14 cellular contexts compared by ENCODE assay signal in the genomic region with DNA sequence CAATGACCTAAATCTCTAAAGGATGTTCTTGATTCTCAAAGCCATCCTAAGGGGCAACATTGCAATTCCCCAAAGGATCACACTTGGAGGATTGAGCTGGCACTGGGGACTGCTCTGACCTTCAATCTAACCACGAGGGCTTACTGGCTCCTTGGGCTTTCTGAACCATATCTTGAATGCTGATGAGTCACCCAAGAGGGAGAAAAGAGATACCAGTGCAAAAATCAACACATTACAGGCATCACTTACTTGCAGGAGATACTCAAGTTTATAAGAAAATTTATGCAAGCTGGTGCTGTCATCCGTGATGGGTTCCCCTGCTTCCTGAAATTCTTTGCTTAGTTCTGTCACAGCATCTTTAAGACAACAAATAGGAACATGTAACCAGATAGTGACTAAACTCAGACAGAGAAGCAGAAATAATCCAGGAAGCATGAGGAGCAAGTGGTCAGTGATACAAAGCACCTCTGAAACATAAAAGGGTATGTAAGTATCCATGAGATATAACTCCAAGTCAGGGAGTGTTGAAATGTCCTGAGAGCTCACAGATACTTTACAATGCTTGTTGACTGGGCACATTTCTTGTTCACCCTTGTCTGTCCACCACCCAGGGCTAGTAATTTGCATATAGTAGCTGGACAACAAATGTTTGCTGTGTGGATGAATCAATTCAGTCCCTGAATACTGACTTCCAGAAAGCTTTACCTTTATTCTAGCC. TPM values are rescaled to one million over a fixed set of nuclear protein-coding genes. Genes with fewer than 3 reads are reported as not detected.
DNase-seq lines count a peak whose midpoint lies in the region; ATAC-seq and TF ChIP-seq lines count a peak whose summit lies in the region.
"Had no signal": no experiment of that assay in that cellular context is flagged by ENCODE, and none has a peak within 500 bp of the region (broad histone marks: within the 10 kb centered on the region; RNA-seq: fewer than 3 reads in every experiment).

No MANE protein-coding gene starts in this region.

- peak; percentile 71 for ATAC-seq in activated T-helper 17 cell treated with anti-CD3 and anti-CD28 coated beads, Interleukin-2, amount 50 U/mL, for 72 hours (replicated peaks)
- no peak for ATAC-seq in HG02884 (IDR thresholded peaks at IDR 0.05; ENCODE audit: unreplicated experiment)
- ATAC-seq: GM12878 had no signal

- H3K27ac Mint-ChIP-seq in activated T-helper 17 cell treated with anti-CD3 and anti-CD28 coated beads, Interleukin-2, amount 50 U/mL, for 72 hours, result peak overlapping the region; percentile 98

- H3K4me3 Mint-ChIP-seq in activated T-helper 17 cell treated with anti-CD3 and anti-CD28 coated beads, Interleukin-2, amount 50 U/mL, for 72 hours, result peak overlapping the region; percentile 87

- H3K4me3 ChIP-seq in vagina, result no peak overlapping the region
- no peak overlapping the region for H3K4me3 ChIP-seq in BE2C (ENCODE audit: low read depth, low read length)
- H3K4me3 ChIP-seq: GM12878 had no signal

- H3K27me3 ChIP-seq in vagina (no peaks in the 10 kb centered on the region), BE2C (no peaks in the 10 kb centered on the region)

- peak overlapping the region; percentile 15 for H3K27ac ChIP-seq in vagina

- no peak for TF ChIP-seq POLR2A in vagina (IDR thresholded peaks at IDR 0.05)

- H3K36me3 ChIP-seq in vagina (peaks cover 0 to 47% of the 10 kb centered on the region in 2 donors), BE2C (no peaks in the 10 kb centered on the region; the same call in 1 of the 2 replicates)

- no peaks in the 10 kb centered on the region for H3K27me3 Mint-ChIP-seq in activated T-helper 17 cell treated with anti-CD3 and anti-CD28 coated beads, Interleukin-2, amount 50 U/mL, for 72 hours

- in situ Hi-C loops in GM13977 (cut with MboI; ENCODE audit: low pct_unique_long_range_greater_than_20kb, low sequenced_read_pairs, unreplicated experiment), result no loop called here

- TF ChIP-seq CTCF in vagina (IDR thresholded peaks at IDR 0.05), result no peak
- no peak for TF ChIP-seq CTCF in BE2C (IDR thresholded peaks at IDR 0.05; ENCODE audit: low read depth, low read length)
- no peak for TF ChIP-seq CTCF in GM13977 (IDR thresholded peaks at IDR 0.05; ENCODE audit: extremely low read depth, insufficient read depth, missing control alignments)

- no peaks in the 10 kb centered on the region for H3K9me3 ChIP-seq in vagina
- H3K9me3 ChIP-seq in BE2C, result no peaks in the 10 kb centered on the region
- H3K9me3 ChIP-seq: Caco-2 had no signal

- H3K4me1 ChIP-seq in vagina (peaks cover 61% of the 10 kb centered on the region), BE2C (no peaks in the 10 kb centered on the region)

- H3K4me1 Mint-ChIP-seq in activated T-helper 17 cell treated with anti-CD3 and anti-CD28 coated beads, Interleukin-2, amount 50 U/mL, for 72 hours, result peaks cover 33% of the 10 kb centered on the region

- peaks cover 4% of the 10 kb centered on the region for H3K9me3 Mint-ChIP-seq in activated T-helper 17 cell treated with anti-CD3 and anti-CD28 coated beads, Interleukin-2, amount 50 U/mL, for 72 hours

- peaks cover 88% of the 10 kb centered on the region for H3K36me3 Mint-ChIP-seq in activated T-helper 17 cell treated with anti-CD3 and anti-CD28 coated beads, Interleukin-2, amount 50 U/mL, for 72 hours (ENCODE audit: low read depth)

- peak; percentile 25 for DNase-seq in stimulated activated CD4-positive, alpha-beta T cell treated with anti-CD3 and anti-CD28 coated beads, Interleukin-4, amount 100 ng/mL, for 24 hours
- DNase-seq in stimulated activated CD4-positive, alpha-beta T cell treated with anti-CD3 and anti-CD28 coated beads, Interleukin-4, amount 100 ng/mL, for 1 hour, result no peak
- DNase-seq in foreskin melanocyte (peak; percentile 13), vagina (ENCODE audit: extremely low spot score in 2 of 2) (no peak), BE2C (no peak), GM13977 (ENCODE audit: low spot score) (no peak)
- DNase-seq: Caco-2; NCI-H1105; NCI-H774; stimulated activated naive CD4-positive, alpha-beta T cell had no signal

- intact Hi-C loops in vagina (cut with DNase I), result no loop called here

RNA-seq across cellular contexts. Expression of a gene that starts 14.1 kb away (rescaled TPM):
- 10 to 100 TPM; 15.5 to 26.2 TPM for total RNA-seq in activated T-helper 17 cell treated with anti-CD3 and anti-CD28 coated beads, Interleukin-2, amount 50 U/mL, for 72 hours
- 45.7 TPM for total RNA-seq in vagina
- polyA plus RNA-seq in BE2C (2012; ENCODE audit: insufficient read depth, insufficient read length, low read depth), result 0.52 TPM

RNA-seq across cellular contexts. Expression of a gene that starts 38.2 kb away (rescaled TPM):
- total RNA-seq in activated T-helper 17 cell treated with anti-CD3 and anti-CD28 coated beads, Interleukin-2, amount 50 U/mL, for 72 hours, result 10 to 100 TPM; 13.7 to 25.4 TPM
- 9.6 TPM for total RNA-seq in vagina
- polyA plus RNA-seq in BE2C (2012; ENCODE audit: insufficient read depth, insufficient read length, low read depth), result not detected
- total RNA-seq: Caco-2, GM12878, myocyte had no signal

RNA-seq across cellular contexts. Expression of a gene that starts 45.8 kb away (rescaled TPM):
- under 1 TPM; 0.04 to 0.05 TPM for total RNA-seq in activated T-helper 17 cell treated with anti-CD3 and anti-CD28 coated beads, Interleukin-2, amount 50 U/mL, for 72 hours
- not detected for total RNA-seq in vagina
- not detected for polyA plus RNA-seq in BE2C (2012; ENCODE audit: insufficient read depth, insufficient read length, low read depth)
- total RNA-seq: Caco-2, myocyte had no signal

Comparison
In these comparisons a context has a peak if more than half of its experiments do, and no peak if none do; other contexts are left out.
1. DNase-seq: peak in stimulated activated CD4-positive, alpha-beta T cell treated with anti-CD3 and anti-CD28 coated beads, Interleukin-4, amount 100 ng/mL, for 24 hours (single experiment) and foreskin melanocyte (single experiment); none in stimulated activated CD4-positive, alpha-beta T cell treated with anti-CD3 and anti-CD28 coated beads, Interleukin-4, amount 100 ng/mL, for 1 hour (single experiment), vagina (0 of 2), BE2C (single experiment) and GM13977 (single experiment).